ENCODE assay signal across 10 cellular contexts in the genomic region with DNA sequence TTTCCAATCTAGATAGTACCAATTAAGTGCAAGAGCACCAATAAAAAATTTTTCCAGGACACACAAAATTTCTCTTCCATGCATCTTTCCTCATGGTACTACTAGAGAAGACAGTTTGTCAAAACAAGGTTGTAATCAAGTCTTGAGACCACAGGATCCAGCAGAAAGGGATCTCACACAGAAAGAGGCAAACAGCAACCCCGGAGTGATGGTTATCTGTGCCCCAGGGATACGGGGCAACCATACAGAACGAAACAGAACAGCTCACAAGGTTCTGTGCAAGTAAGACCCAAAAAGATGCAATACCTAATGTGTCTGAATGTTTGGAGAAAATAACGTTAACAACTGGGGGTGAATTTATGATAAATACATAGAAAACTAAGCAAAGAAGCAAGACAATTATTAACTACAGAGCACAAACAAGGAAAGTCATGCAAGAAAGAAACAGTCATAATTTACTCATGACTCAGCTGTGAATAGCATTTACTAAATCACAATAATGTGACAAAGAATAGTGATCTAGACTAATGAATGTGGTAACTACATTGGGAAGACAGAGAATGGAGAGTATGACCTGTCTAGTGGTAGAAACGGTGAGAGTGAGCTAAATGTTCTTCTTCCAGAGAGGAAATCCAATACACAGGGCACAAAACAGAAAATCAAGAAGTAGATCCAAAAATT.
DNase-seq lines count a peak whose midpoint lies in the region; ATAC-seq, FAIRE-seq and TF ChIP-seq lines count a peak whose summit lies in the region.
"Had no signal": no experiment of that assay in that cellular context is flagged by ENCODE, and none has a peak within 500 bp of the region (broad histone marks: within the 10 kb centered on the region; RNA-seq: fewer than 3 reads in every experiment).

No MANE protein-coding gene starts in this region.

- H3K27ac ChIP-seq in ACC112 (ENCODE audit: low read depth, low read length): peak overlapping the region; percentile 25; the same call in 1 of the 2 replicates
- peak overlapping the region; percentile 93 for H3K27ac ChIP-seq in HUES64 (ENCODE audit: low read depth, low read length)

- WGBS in HUES64: 75% methylated on average over 5 of the region's 5 CpGs

- H3K9ac ChIP-seq in HUES64 (ENCODE audit: low read depth, low read length): no peak overlapping the region

- ATAC-seq in GM19463 (IDR thresholded peaks at IDR 0.05; ENCODE audit: unreplicated experiment): peak; percentile 56
- no peak for ATAC-seq in HG02678 (IDR thresholded peaks at IDR 0.05; ENCODE audit: unreplicated experiment)

- H3K4me3 ChIP-seq in ACC112 (ENCODE audit: low read depth, low read length) (peak overlapping the region; percentile 27; the same call in 1 of the 2 replicates), HUES64 (ENCODE audit: low read length) (no peak overlapping the region), epithelial cell of proximal tubule (ENCODE audit: low read depth, low read length) (no peak overlapping the region)

- DNase-seq in epithelial cell of proximal tubule (ENCODE audit: low read depth): peak; percentile 61
- no peak for DNase-seq in urothelium cell line (ENCODE audit: low spot score)
- DNase-seq in NCI-H2081 (lab: John Stamatoyannopoulos, UW): no peak
- no peak for DNase-seq in stimulated activated naive CD4-positive, alpha-beta T cell (lab: John Stamatoyannopoulos, UW)
- DNase-seq: activated CD4-positive, CD25-positive, alpha-beta regulatory T cell; activated naive CD4-positive, alpha-beta T cell treated with anti-CD3 and anti-CD28 coated beads, Interleukin-2, amount 10 ng/mL, durations not matched to agents 7 days and 5 days had no signal

- H3K9me3 ChIP-seq in HUES64 (ENCODE audit: insufficient read depth, low read depth, low read length): no peaks in the 10 kb centered on the region

- H3K36me3 ChIP-seq in ACC112 (ENCODE audit: insufficient read depth, low read length) (no peaks in the 10 kb centered on the region), HUES64 (ENCODE audit: insufficient read depth, low read length) (no peaks in the 10 kb centered on the region)

- peaks cover 51% of the 10 kb centered on the region for H3K4me1 ChIP-seq in ACC112 (ENCODE audit: control insufficient read depth, insufficient read depth, low read length, unreplicated experiment)
- H3K4me1 ChIP-seq in HUES64 (ENCODE audit: insufficient read depth, low read length): peaks cover 48% of the 10 kb centered on the region

- no peaks in the 10 kb centered on the region for H3K27me3 ChIP-seq in ACC112 (ENCODE audit: insufficient read depth, low read length)
- no peaks in the 10 kb centered on the region for H3K27me3 ChIP-seq in HUES64 (ENCODE audit: insufficient read depth, low read length)

- TF ChIP-seq CTCF in epithelial cell of proximal tubule (conservative IDR thresholded peaks at IDR 0.05; ENCODE audit: low read depth, low read length): no peak

- H2AFZ ChIP-seq in ACC112 (ENCODE audit: low read length, unreplicated experiment): no peak overlapping the region

- peaks cover 96% of the 10 kb centered on the region for H3K79me2 ChIP-seq in ACC112 (ENCODE audit: control insufficient read depth, insufficient read depth, low read length, unreplicated experiment)

- no peak for FAIRE-seq in urothelium cell line (lab: Jason Lieb, UNC)
